In genomic region chr11:113689711-113690618, GRCh38 we compare ENCODE assay signal across 16 cellular contexts. TPM values are rescaled to one million over a fixed set of nuclear protein-coding genes. Genes with fewer than 3 reads are reported as not detected.
DNase-seq lines count a peak whose midpoint lies in the region; ATAC-seq and TF ChIP-seq lines count a peak whose summit lies in the region.
"Had no signal": no experiment of that assay in that cellular context is flagged by ENCODE, and none has a peak within 500 bp of the region (broad histone marks: within the 10 kb centered on the region; RNA-seq: fewer than 3 reads in every experiment).

No MANE protein-coding gene starts in this region.

- H2AFZ ChIP-seq in hepatocyte, result no peak overlapping the region

- no peak for TF ChIP-seq CTCF in hepatocyte (IDR thresholded peaks at IDR 0.05; ENCODE audit: poor library complexity)

- H3K4me3 ChIP-seq in hepatocyte (no peak overlapping the region), skeletal muscle satellite cell (ENCODE audit: low read length) (peak overlapping the region; percentile 7)
- H3K4me3 ChIP-seq: body of pancreas, coronary artery had no signal

- WGBS in hepatocyte (ENCODE audit: low lambda C conversion rate, missing lambda C conversion rate), result 92% methylated on average over 20 of the region's 20 CpGs

- H3K27ac ChIP-seq in hepatocyte, result peak overlapping the region; percentile 55
- H3K27ac ChIP-seq: body of pancreas, foreskin keratinocyte had no signal

- H3K9ac ChIP-seq in skeletal muscle satellite cell (ENCODE audit: low read depth, low read length), result peak overlapping the region; percentile 75

- H3K27me3 ChIP-seq in hepatocyte (no peaks in the 10 kb centered on the region), skeletal muscle satellite cell (ENCODE audit: control insufficient read depth, insufficient read depth, low read length) (no peaks in the 10 kb centered on the region)
- H3K27me3 ChIP-seq: body of pancreas, foreskin keratinocyte had no signal

- no peaks in the 10 kb centered on the region for H4K20me1 ChIP-seq in hepatocyte (ENCODE audit: insufficient read depth, poor library complexity, severe bottlenecking)

- H3K79me2 ChIP-seq in hepatocyte, result no peaks in the 10 kb centered on the region

- H3K9me3 ChIP-seq in hepatocyte (ENCODE audit: low read depth) (no peaks in the 10 kb centered on the region), skeletal muscle satellite cell (replicated peaks; ENCODE audit: low read length) (no peaks in the 10 kb centered on the region)
- H3K9me3 ChIP-seq: body of pancreas had no signal

- DNase-seq in HT-29 (ENCODE audit: low spot score), result peak; percentile 31
- peak; percentile 19 for DNase-seq in RPMI8226
- DNase-seq in hepatocyte (ENCODE audit: low spot score), result no peak
- DNase-seq in NOMO-1 treated with DMSO at 0.1 percent for 48 hours (lab: John Stamatoyannopoulos, UW; ENCODE audit: unreplicated experiment), result no peak
- DNase-seq in inferior parietal cortex (ENCODE audit: extremely low spot score), result no peak
- DNase-seq: activated CD4-positive, alpha-beta T cell treated with anti-CD3 and anti-CD28 coated beads, Interleukin-2, amount 50 U/mL, for 4 hours; activated T-cell treated with anti-CD3 and anti-CD28 coated beads for 4 hours; AML-193; GOT3; SHP77 had no signal

- H3K36me3 ChIP-seq in hepatocyte (replicated peaks; ENCODE audit: insufficient read depth, low read depth), result no peaks in the 10 kb centered on the region
- H3K36me3 ChIP-seq in skeletal muscle satellite cell (ENCODE audit: insufficient read depth, low read length), result no peaks in the 10 kb centered on the region

- H3K9me2 ChIP-seq in hepatocyte (replicated peaks; ENCODE audit: insufficient read depth), result no peaks in the 10 kb centered on the region

- peaks cover 4% of the 10 kb centered on the region for H3K4me1 ChIP-seq in hepatocyte (ENCODE audit: insufficient read depth)
- peaks cover 23% of the 10 kb centered on the region for H3K4me1 ChIP-seq in skeletal muscle satellite cell (ENCODE audit: control insufficient read depth, insufficient read depth, low read length)
- H3K4me1 ChIP-seq: body of pancreas had no signal

- H3K4me2 ChIP-seq in hepatocyte (no peak overlapping the region), skeletal muscle satellite cell (ENCODE audit: low read length) (peak overlapping the region; percentile 59)

- ATAC-seq in GM19395 (IDR thresholded peaks at IDR 0.05; ENCODE audit: unreplicated experiment) (no peak), HG03280 (IDR thresholded peaks at IDR 0.05; ENCODE audit: unreplicated experiment) (no peak)
- ATAC-seq: body of pancreas had no signal

RNA-seq across cellular contexts. Expression of gene TMPRSS5, which starts 16.1 kb away (rescaled TPM):
- 1.6 and 1.8 TPM in 2 replicates for total RNA-seq in HT-29 (2014; rRNA removed; shearing (Covaris generic))
- total RNA-seq in hepatocyte, result 0.20 TPM in 1 of 2 replicates, not detected in the other
- 0.32 and 0.63 TPM in 2 replicates for polyA plus RNA-seq in hepatocyte
- 0.22 TPM in 1 of 2 replicates, not detected in the other for total RNA-seq in skeletal muscle satellite cell (2012; rRNA removed)

Comparison
In these comparisons a context has a peak if more than half of its experiments do, and no peak if none do; other contexts are left out.
1. DNase-seq: peak in HT-29 (single experiment) and RPMI8226 (single experiment); none in hepatocyte (single experiment), NOMO-1 treated with DMSO at 0.1 percent for 48 hours (single experiment) and inferior parietal cortex (single experiment).